11 cellular contexts compared by ENCODE assay signal in the genomic region with DNA sequence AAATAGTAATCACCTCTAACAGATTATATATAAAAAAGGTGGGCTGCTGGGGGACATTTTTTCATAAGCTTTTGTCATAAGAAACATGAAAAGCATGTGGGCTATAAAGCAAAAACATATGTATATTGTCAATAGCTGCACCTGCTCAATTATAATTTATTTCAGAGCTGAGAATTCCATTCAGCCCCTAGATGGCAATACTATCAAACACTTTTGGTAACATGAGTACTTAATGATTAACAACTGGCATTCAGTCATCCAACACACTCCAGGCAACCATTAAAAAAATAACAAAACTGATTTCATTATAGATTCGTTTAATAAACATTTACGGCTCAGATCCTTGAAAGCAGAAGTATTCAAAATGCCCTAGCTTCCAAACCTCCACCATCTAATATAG.
DNase-seq lines count a peak whose midpoint lies in the region; ATAC-seq, FAIRE-seq and TF ChIP-seq lines count a peak whose summit lies in the region.
"Had no signal": no experiment of that assay in that cellular context is flagged by ENCODE, and none has a peak within 500 bp of the region (broad histone marks: within the 10 kb centered on the region; RNA-seq: fewer than 3 reads in every experiment).

No MANE protein-coding gene starts in this region.

- FAIRE-seq in small intestine (lab: Jason Lieb, UNC): no peak

- DNase-seq in NCI-H82 (lab: John Stamatoyannopoulos, UW) (peak; percentile 37), NCI-H82 treated with DMSO at 0.1 percent for 48 hours (lab: John Stamatoyannopoulos, UW; ENCODE audit: unreplicated experiment) (no peak), NCI-H446 treated with DMSO at 0.1 percent for 48 hours (lab: John Stamatoyannopoulos, UW) (peak; percentile 4), cerebellar cortex (ENCODE audit: low spot score) (peak; percentile 18), small intestine (peak; percentile 43), H4 (ENCODE audit: low spot score) (no peak), heart left ventricle (no peak)
- DNase-seq: activated CD4-positive, alpha-beta memory T cell treated with anti-CD3 and anti-CD28 coated beads for 36 hours; erythroblast; stimulated activated naive CD4-positive, alpha-beta T cell treated with Interleukin-2 at 50 U/mL for 16 hours had no signal

- peak in 1 of 12 donors; percentile 11 for TF ChIP-seq CTCF in heart left ventricle (IDR thresholded peaks at IDR 0.05)

- H3K9me3 ChIP-seq in small intestine (ENCODE audit: control insufficient read depth, low read depth) (no peaks in the 10 kb centered on the region), heart left ventricle (no peaks in the 10 kb centered on the region)

- no peaks in the 10 kb centered on the region for H3K4me1 ChIP-seq in small intestine (ENCODE audit: control insufficient read depth in 2 of 2, insufficient read depth in 1 of 2, low read depth in 1 of 2, low read length in 1 of 2)
- no peaks in the 10 kb centered on the region for H3K4me1 ChIP-seq in heart left ventricle

- intact Hi-C loops in heart left ventricle (cut with DNase I): loop anchor here in 1 of 10 donors (10.0 kb wide), 1 partner anchor 63 kb away; no protein-coding TSS in a partner anchor

- H3K4me3 ChIP-seq in small intestine (ENCODE audit: low read depth in 1 of 2, low read length in 2 of 2) (no peak overlapping the region), heart left ventricle (no peak overlapping the region)

- no peaks in the 10 kb centered on the region for H3K36me3 ChIP-seq in small intestine (ENCODE audit: control insufficient read depth in 2 of 2, insufficient read depth in 2 of 2, low read length in 2 of 2)
- no peaks in the 10 kb centered on the region for H3K36me3 ChIP-seq in heart left ventricle

- H3K27me3 ChIP-seq in small intestine (ENCODE audit: control insufficient read depth in 2 of 2, insufficient read depth in 2 of 2, low read length in 2 of 2): no peaks in the 10 kb centered on the region
- no peaks in the 10 kb centered on the region for H3K27me3 ChIP-seq in heart left ventricle

- 19 to 46% (median 33%) methylated on average over 2 of the region's 2 CpGs for WGBS in small intestine, 3 donors
- 72 to 86% (median 81%) methylated on average over 2 of the region's 2 CpGs for WGBS in heart left ventricle, 4 donors

- no peak overlapping the region for H3K27ac ChIP-seq in small intestine (ENCODE audit: low read depth in 1 of 2, low read length in 1 of 2)
- H3K27ac ChIP-seq in heart left ventricle: no peak overlapping the region

- TF ChIP-seq POLR2A in heart left ventricle (IDR thresholded peaks at IDR 0.05): no peak

- ATAC-seq in GM18502 (IDR thresholded peaks at IDR 0.05; ENCODE audit: poor library complexity, unreplicated experiment) (no peak), heart left ventricle (no peak)

Comparison
In these comparisons a context has a peak if more than half of its experiments do, and no peak if none do; other contexts are left out.
1. DNase-seq: peak in NCI-H82 (single experiment), NCI-H446 treated with DMSO at 0.1 percent for 48 hours (single experiment), cerebellar cortex (single experiment) and small intestine (single experiment); none in NCI-H82 treated with DMSO at 0.1 percent for 48 hours (single experiment), H4 (single experiment) and heart left ventricle (0 of 5).